25 cellular contexts compared by ENCODE assay signal in the genomic region with DNA sequence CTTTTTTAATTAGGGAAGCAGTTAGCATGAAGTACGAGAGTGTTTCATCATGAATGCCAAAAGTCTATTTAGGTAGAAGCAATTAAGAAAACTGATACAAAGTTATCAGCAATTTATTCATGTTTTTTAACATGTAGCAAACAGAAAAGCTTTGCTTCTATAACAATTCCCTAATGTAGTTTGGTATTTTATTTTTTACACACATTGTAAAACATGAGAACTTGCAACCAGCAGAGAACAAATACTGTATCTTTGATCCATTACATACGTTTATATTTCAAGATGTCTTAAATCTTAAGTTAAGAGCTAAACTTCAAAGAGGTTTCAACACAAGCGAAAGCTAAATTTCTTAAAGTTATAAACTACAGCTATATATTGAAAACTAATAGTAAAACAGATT.
"Had no signal": no experiment of that assay in that cellular context is flagged by ENCODE, and none has a peak within 500 bp of the region (broad histone marks: within the 10 kb centered on the region; RNA-seq: fewer than 3 reads in every experiment).

No MANE protein-coding gene starts in this region.

- H3K4me3 ChIP-seq: Peyer's patch, SJCRH30 had no signal

- H3K27ac Mint-ChIP-seq: activated CD8-positive, alpha-beta T cell treated with anti-CD3 and anti-CD28 coated beads for 36 hours; activated T-helper 2 cell treated with anti-CD3 and anti-CD28 coated beads, Interferon-gamma antibody, Interleukin-2, Interleukin-4, amounts not matched to agents 10 μg/mL and 5 μg/mL and 100 μg/mL, durations not matched to agents 14 hours and 24 hours and 36 hours had no signal

- H3K36me3 ChIP-seq: Peyer's patch had no signal

- H3K4me3 Mint-ChIP-seq: activated CD8-positive, alpha-beta T cell treated with anti-CD3 and anti-CD28 coated beads for 36 hours; activated T-cell treated with anti-CD3 and anti-CD28 coated beads, Interleukin-2, amount 50 U/mL, for 72 hours had no signal

- H3K27me3 ChIP-seq: Peyer's patch, SJCRH30 had no signal

- DNase-seq: activated CD4-positive, alpha-beta T cell treated with anti-CD3 and anti-CD28 coated beads for 4 hours; activated CD8-positive, alpha-beta memory T cell treated with anti-CD3 and anti-CD28 coated beads, Interleukin-2, amount 50 U/mL, for 4 hours; activated CD8-positive, alpha-beta T cell treated with anti-CD3 and anti-CD28 coated beads for 36 hours; activated gamma-delta T cell treated with Interleukin-2 at 50 U/mL for 16 hours; activated naive CD4-positive, alpha-beta T cell treated with anti-CD3 and anti-CD28 coated beads, Interleukin-2, amount 50 U/mL, for 16 hours; activated T-cell treated with anti-CD3 and anti-CD28 coated beads, Interleukin-2, amount 50 U/mL, for 72 hours; amygdala; cerebellar nuclear complex; MM.1S; NCI-H1048; NCI-H146; NCI-H187 treated with DMSO at 0.1 percent for 48 hours; NCI-H2081 treated with DMSO at 0.1 percent for 48 hours; NCI-H446; NCI-H524; Peyer's patch; Right ventricle myocardium superior; SJCRH30; SW 1271 had no signal

- FAIRE-seq: astrocyte had no signal

- H3K9me3 ChIP-seq: Peyer's patch, SJCRH30 had no signal

- H3K27me3 Mint-ChIP-seq: activated CD8-positive, alpha-beta T cell treated with anti-CD3 and anti-CD28 coated beads for 36 hours; brain had no signal

- ATAC-seq: activated CD4-positive, CD25-positive, alpha-beta regulatory T cell treated with anti-CD3 and anti-CD28 coated beads, Interleukin-2, amount 50 U/mL, for 24 hours; activated CD8-positive, alpha-beta T cell treated with anti-CD3 and anti-CD28 coated beads for 36 hours; activated T-cell treated with anti-CD3 and anti-CD28 coated beads, Interleukin-2, amount 50 U/mL, for 72 hours; SK-N-SH treated with all-trans-retinoic acid at 6 μM for 48 hours had no signal

- H3K27ac ChIP-seq: Peyer's patch, RWPE1, SJCRH30 had no signal

- H3K9me3 Mint-ChIP-seq: activated CD8-positive, alpha-beta T cell treated with anti-CD3 and anti-CD28 coated beads for 36 hours; activated T-cell treated with anti-CD3 and anti-CD28 coated beads, Interleukin-2, amount 50 U/mL, for 72 hours; activated T-helper 2 cell treated with anti-CD3 and anti-CD28 coated beads, Interferon-gamma antibody, Interleukin-2, Interleukin-4, amounts not matched to agents 10 μg/mL and 5 μg/mL and 100 μg/mL, durations not matched to agents 14 hours and 24 hours and 36 hours had no signal
